In the genomic region with DNA sequence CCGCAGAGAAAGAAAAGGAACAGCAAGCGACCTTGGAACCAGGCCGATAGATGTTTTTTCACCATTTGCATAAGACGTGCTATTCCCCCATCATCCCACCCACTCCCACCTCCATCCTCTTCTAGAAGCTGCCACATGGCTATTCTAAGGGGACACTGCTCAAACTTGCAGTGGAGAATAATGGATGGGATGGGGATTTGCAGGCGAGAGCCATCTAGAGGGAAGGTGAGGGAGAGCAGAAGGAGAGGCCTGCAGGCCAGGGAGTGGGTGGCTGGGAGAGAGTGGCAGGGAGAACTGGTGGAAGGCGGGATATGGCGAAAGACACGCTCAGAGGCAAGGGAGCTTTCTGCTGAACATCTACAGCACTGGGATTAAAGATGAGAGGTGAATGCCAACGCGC, we compare ENCODE assay signal across 10 cellular contexts.
DNase-seq lines count a peak whose midpoint lies in the region; ATAC-seq and TF ChIP-seq lines count a peak whose summit lies in the region.
"Had no signal": no experiment of that assay in that cellular context is flagged by ENCODE, and none has a peak within 500 bp of the region (broad histone marks: within the 10 kb centered on the region; RNA-seq: fewer than 3 reads in every experiment).

No MANE protein-coding gene starts in this region.

- no peak overlapping the region for H3K4me3 ChIP-seq in heart right ventricle
- no peak overlapping the region for H3K4me3 ChIP-seq in right atrium auricular region
- no peak overlapping the region for H3K4me3 ChIP-seq in left ventricle myocardium inferior
- H3K4me3 ChIP-seq in upper lobe of right lung: no peak overlapping the region
- H3K4me3 ChIP-seq in body of pancreas: no peak overlapping the region

- H3K9me3 ChIP-seq in heart right ventricle (no peaks in the 10 kb centered on the region), right atrium auricular region (no peaks in the 10 kb centered on the region), left ventricle myocardium inferior (replicated peaks) (no peaks in the 10 kb centered on the region), upper lobe of right lung (no peaks in the 10 kb centered on the region), body of pancreas (no peaks in the 10 kb centered on the region)

- TF ChIP-seq CTCF in heart right ventricle (IDR thresholded peaks at IDR 0.05) (peak in 5 of 9 donors; percentile 16 to 40 (median 23)), right atrium auricular region (IDR thresholded peaks at IDR 0.05) (peak in 1 of 2 donors; percentile 49), left ventricle myocardium inferior (IDR thresholded peaks at IDR 0.05; ENCODE audit: borderline replicate concordance) (peak; percentile 37), upper lobe of right lung (IDR thresholded peaks at IDR 0.05) (peak; percentile 16), body of pancreas (IDR thresholded peaks at IDR 0.05) (peak in 2 of 7 experiments; percentile 8 to 19)

- H3K27me3 ChIP-seq in heart right ventricle (no peaks in the 10 kb centered on the region), right atrium auricular region (no peaks in the 10 kb centered on the region), left ventricle myocardium inferior (ENCODE audit: low read depth) (no peaks in the 10 kb centered on the region), upper lobe of right lung (no peaks in the 10 kb centered on the region), body of pancreas (no peaks in the 10 kb centered on the region)

- no peak overlapping the region for H3K27ac ChIP-seq in heart right ventricle
- no peak overlapping the region for H3K27ac ChIP-seq in right atrium auricular region
- H3K27ac ChIP-seq in left ventricle myocardium inferior (replicated peaks): no peak overlapping the region
- H3K27ac ChIP-seq in upper lobe of right lung: no peak overlapping the region
- H3K27ac ChIP-seq in body of pancreas: no peak overlapping the region

- no peak for DNase-seq in heart right ventricle
- no peak for DNase-seq in right atrium auricular region (ENCODE audit: low spot score)
- DNase-seq in RKO (ENCODE audit: low spot score): peak; percentile 8
- no peak for DNase-seq in left ventricle myocardium inferior
- DNase-seq in upper lobe of right lung: no peak
- DNase-seq in body of pancreas: no peak
- DNase-seq: activated naive CD4-positive, alpha-beta T cell; NCI-H1930 had no signal

- H3K36me3 ChIP-seq in heart right ventricle (no peaks in the 10 kb centered on the region), right atrium auricular region (no peaks in the 10 kb centered on the region), left ventricle myocardium inferior (no peaks in the 10 kb centered on the region), upper lobe of right lung (no peaks in the 10 kb centered on the region), body of pancreas (replicated peaks in 1 of 2; ENCODE audit: insufficient read depth in 1 of 2, low read depth in 2 of 2) (no peaks in the 10 kb centered on the region)

- intact Hi-C loops in heart right ventricle (cut with DNase I) (loop anchor here in 1 of 10 donors (10.0 kb wide), 1 partner anchor 60 kb away; no protein-coding TSS in a partner anchor), left ventricle myocardium inferior (cut with micrococcal nuclease) (no loop called here), upper lobe of right lung (cut with DNase I) (no loop called here), body of pancreas (cut with DNase I) (no loop called here)

- peak in 1 of 8 donors; percentile 15 for ATAC-seq in heart right ventricle
- peak; percentile 24 for ATAC-seq in upper lobe of right lung
- no peak for ATAC-seq in GM21515 (IDR thresholded peaks at IDR 0.05; ENCODE audit: unreplicated experiment)
- no peak for ATAC-seq in GM19035 (IDR thresholded peaks at IDR 0.05; ENCODE audit: unreplicated experiment)
- ATAC-seq in body of pancreas: no peak

- no peak for TF ChIP-seq POLR2A in body of pancreas (IDR thresholded peaks at IDR 0.05)

- H3K4me1 ChIP-seq in heart right ventricle: peaks cover 0 to 12% (median 5%) of the 10 kb centered on the region in 9 donors
- peaks cover 0 to 5% of the 10 kb centered on the region in 2 donors for H3K4me1 ChIP-seq in right atrium auricular region
- H3K4me1 ChIP-seq in left ventricle myocardium inferior: peaks cover 13% of the 10 kb centered on the region
- no peaks in the 10 kb centered on the region for H3K4me1 ChIP-seq in upper lobe of right lung
- no peaks in the 10 kb centered on the region for H3K4me1 ChIP-seq in body of pancreas

- 64 to 65% methylated on average over 10 of the region's 10 CpGs for WGBS in heart right ventricle, 2 donors
- WGBS in body of pancreas, 2 donors: 72 to 73% methylated on average over 10 of the region's 10 CpGs
